In the genomic region with DNA sequence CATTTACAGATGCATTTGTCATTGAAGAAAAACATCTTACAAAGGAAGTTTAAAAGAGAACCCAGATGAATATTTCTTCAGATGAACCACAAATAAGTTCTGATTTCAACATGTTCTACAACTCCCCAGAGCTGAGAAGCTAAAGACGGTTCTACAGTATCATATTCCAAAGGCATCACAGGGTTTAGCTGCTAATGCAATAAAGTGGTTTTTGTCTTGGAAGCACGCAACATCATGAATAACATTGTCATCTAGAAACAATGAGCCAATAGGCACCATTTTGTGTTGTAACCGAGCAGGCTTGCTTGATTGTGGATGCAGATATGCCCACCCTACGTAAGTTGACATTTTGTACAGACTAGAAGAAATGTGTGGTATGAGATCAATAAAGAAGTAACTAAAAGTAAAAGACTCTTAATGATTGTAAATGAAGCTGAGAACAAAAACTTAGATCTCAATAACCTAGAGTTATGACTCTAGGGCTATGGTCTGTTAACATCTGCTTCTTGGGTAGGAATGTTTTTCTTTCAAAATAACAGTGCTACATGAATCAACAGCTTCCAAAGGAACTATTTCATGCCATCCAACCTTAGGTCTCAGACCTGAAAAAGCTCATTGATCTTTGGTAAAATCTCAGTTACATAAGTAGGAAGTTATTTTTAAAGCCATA, we compare ENCODE assay signal across 25 cellular contexts.
DNase-seq lines count a peak whose midpoint lies in the region; ATAC-seq and TF ChIP-seq lines count a peak whose summit lies in the region.
"Had no signal": no experiment of that assay in that cellular context is flagged by ENCODE, and none has a peak within 500 bp of the region (broad histone marks: within the 10 kb centered on the region; RNA-seq: fewer than 3 reads in every experiment).

No MANE protein-coding gene starts in this region.

- TF ChIP-seq POLR2A in suprapubic skin (IDR thresholded peaks at IDR 0.05): no peak

- no peak overlapping the region for H3K4me3 Mint-ChIP-seq in nephron
- no peak overlapping the region for H3K4me3 Mint-ChIP-seq in activated T-helper 17 cell treated with anti-CD3 and anti-CD28 coated beads, Interleukin-2, amount 50 U/mL, for 72 hours
- H3K4me3 Mint-ChIP-seq: activated CD8-positive, alpha-beta T cell treated with anti-CD3 and anti-CD28 coated beads, Interleukin-2, amount 10 ng/mL, durations not matched to agents 7 days and 5 days; activated naive CD8-positive, alpha-beta T cell treated with anti-CD3 and anti-CD28 coated beads, Interleukin-2, amount 50 U/mL, for 24 hours; brain; CD8-positive, alpha-beta T cell; T-helper 17 cell had no signal

- H3K27ac ChIP-seq in suprapubic skin: peak overlapping the region; percentile 47
- H3K27ac ChIP-seq: testis, vagina had no signal

- H3K36me3 ChIP-seq in endocrine pancreas (ENCODE audit: control insufficient read depth, insufficient read depth, low read length): no peaks in the 10 kb centered on the region
- no peaks in the 10 kb centered on the region for H3K36me3 ChIP-seq in suprapubic skin
- H3K36me3 ChIP-seq: vagina had no signal

- peak overlapping the region in 2 of 3 experiments; percentile 7 to 33 for H3K27ac Mint-ChIP-seq in nephron
- no peak overlapping the region for H3K27ac Mint-ChIP-seq in activated T-helper 17 cell treated with anti-CD3 and anti-CD28 coated beads, Interleukin-2, amount 50 U/mL, for 72 hours
- H3K27ac Mint-ChIP-seq: activated CD8-positive, alpha-beta T cell treated with anti-CD3 and anti-CD28 coated beads, Interleukin-2, amount 10 ng/mL, durations not matched to agents 7 days and 5 days; activated naive CD8-positive, alpha-beta T cell treated with anti-CD3 and anti-CD28 coated beads, Interleukin-2, amount 50 U/mL, for 24 hours; CD8-positive, alpha-beta T cell; progenitor cell of endocrine pancreas; T-helper 17 cell had no signal

- peaks cover 8% of the 10 kb centered on the region for H3K4me1 Mint-ChIP-seq in nephron
- H3K4me1 Mint-ChIP-seq in activated T-helper 17 cell treated with anti-CD3 and anti-CD28 coated beads, Interleukin-2, amount 50 U/mL, for 72 hours: no peaks in the 10 kb centered on the region
- H3K4me1 Mint-ChIP-seq: activated naive CD8-positive, alpha-beta T cell treated with anti-CD3 and anti-CD28 coated beads, Interleukin-2, amount 50 U/mL, for 24 hours; T-helper 17 cell had no signal

- ATAC-seq in GM19035 (IDR thresholded peaks at IDR 0.05; ENCODE audit: unreplicated experiment) (no peak), HG02763 (IDR thresholded peaks at IDR 0.05; ENCODE audit: unreplicated experiment) (no peak)
- ATAC-seq in activated T-helper 17 cell treated with anti-CD3 and anti-CD28 coated beads, Interleukin-2, amount 50 U/mL, for 72 hours (replicated peaks): no peak
- ATAC-seq: activated CD8-positive, alpha-beta T cell treated with anti-CD3 and anti-CD28 coated beads, Interleukin-2, amount 10 ng/mL, durations not matched to agents 7 days and 5 days; activated naive CD8-positive, alpha-beta T cell treated with anti-CD3 and anti-CD28 coated beads, Interleukin-2, amount 50 U/mL, for 24 hours; CD8-positive, alpha-beta T cell; K562; T-helper 17 cell had no signal

- H3K4me3 ChIP-seq in endocrine pancreas (ENCODE audit: control insufficient read depth, insufficient read depth, low read length) (peak overlapping the region; percentile 23), suprapubic skin (no peak overlapping the region)
- H3K4me3 ChIP-seq: K562, smooth muscle cell, testis, vagina had no signal

- H3K9ac ChIP-seq in endocrine pancreas (ENCODE audit: control insufficient read depth, insufficient read depth, low read length): no peak overlapping the region
- H3K9ac ChIP-seq: SK-N-SH had no signal

- DNase-seq in GM04503 (ENCODE audit: low read depth) (peak; percentile 78), suprapubic skin (ENCODE audit: low spot score in 2 of 2) (no peak)
- DNase-seq: activated CD8-positive, alpha-beta T cell treated with anti-CD3 and anti-CD28 coated beads, Interleukin-2, amount 10 ng/mL, durations not matched to agents 7 days and 5 days; activated effector memory CD4-positive, alpha-beta T cell treated with anti-CD3 and anti-CD28 coated beads, Interleukin-2, amount 50 U/mL, for 16 hours; activated naive CD8-positive, alpha-beta T cell treated with anti-CD3 and anti-CD28 coated beads, Interleukin-2, amount 50 U/mL, for 24 hours; activated T-cell treated with anti-CD3 and anti-CD28 coated beads for 4 hours; CD8-positive, alpha-beta T cell; midbrain; MM.1S; NCI-H1417 treated with DMSO at 0.1 percent for 48 hours; NCI-H526 treated with DMSO at 0.1 percent for 48 hours; SK-N-SH; stimulated activated CD4-positive, alpha-beta T cell treated with anti-CD3 and anti-CD28 coated beads, Interleukin-2, amount 100 ng/mL, for 24 hours; T-helper 17 cell; testis had no signal

- TF ChIP-seq CTCF in nephron (IDR thresholded peaks at IDR 0.05; ENCODE audit: unreplicated experiment in 3 of 3): no peak
- no peak for TF ChIP-seq CTCF in suprapubic skin (IDR thresholded peaks at IDR 0.05)

- H3K27me3 Mint-ChIP-seq in nephron (ENCODE audit: low read depth): peaks cover 4% of the 10 kb centered on the region
- peaks cover 14% of the 10 kb centered on the region for H3K27me3 Mint-ChIP-seq in activated T-helper 17 cell treated with anti-CD3 and anti-CD28 coated beads, Interleukin-2, amount 50 U/mL, for 72 hours
- H3K27me3 Mint-ChIP-seq: brain, progenitor cell of endocrine pancreas had no signal

- H3K27me3 ChIP-seq in endocrine pancreas (ENCODE audit: control insufficient read depth, insufficient read depth, low read length): no peaks in the 10 kb centered on the region
- H3K27me3 ChIP-seq in suprapubic skin: no peaks in the 10 kb centered on the region
- H3K27me3 ChIP-seq: testis, vagina had no signal

- H3K9me3 Mint-ChIP-seq in nephron: peaks cover 12% of the 10 kb centered on the region
- H3K9me3 Mint-ChIP-seq in activated T-helper 17 cell treated with anti-CD3 and anti-CD28 coated beads, Interleukin-2, amount 50 U/mL, for 72 hours: no peaks in the 10 kb centered on the region
- H3K9me3 Mint-ChIP-seq: activated naive CD8-positive, alpha-beta T cell treated with anti-CD3 and anti-CD28 coated beads, Interleukin-2, amount 50 U/mL, for 24 hours; CD8-positive, alpha-beta T cell had no signal

- H3K4me1 ChIP-seq in endocrine pancreas (ENCODE audit: control insufficient read depth, insufficient read depth, low read length) (peaks cover 19% of the 10 kb centered on the region), suprapubic skin (no peaks in the 10 kb centered on the region)
- H3K4me1 ChIP-seq: testis, vagina had no signal

- no peak for TF ChIP-seq EP300 in suprapubic skin (IDR thresholded peaks at IDR 0.05)

- 53% methylated on average over 4 of the region's 4 CpGs for WGBS in suprapubic skin

- H3K9me3 ChIP-seq in endocrine pancreas (ENCODE audit: control insufficient read depth, low read length) (no peaks in the 10 kb centered on the region), suprapubic skin (no peaks in the 10 kb centered on the region)
- H3K9me3 ChIP-seq: SK-N-SH, testis, vagina had no signal

- H3K36me3 Mint-ChIP-seq in nephron (ENCODE audit: low read depth): no peaks in the 10 kb centered on the region
- H3K36me3 Mint-ChIP-seq in activated T-helper 17 cell treated with anti-CD3 and anti-CD28 coated beads, Interleukin-2, amount 50 U/mL, for 72 hours (ENCODE audit: low read depth): no peaks in the 10 kb centered on the region
- H3K36me3 Mint-ChIP-seq: brain; CD8-positive, alpha-beta T cell had no signal
